ENCODE assay signal across 9 cellular contexts in the genomic region with DNA sequence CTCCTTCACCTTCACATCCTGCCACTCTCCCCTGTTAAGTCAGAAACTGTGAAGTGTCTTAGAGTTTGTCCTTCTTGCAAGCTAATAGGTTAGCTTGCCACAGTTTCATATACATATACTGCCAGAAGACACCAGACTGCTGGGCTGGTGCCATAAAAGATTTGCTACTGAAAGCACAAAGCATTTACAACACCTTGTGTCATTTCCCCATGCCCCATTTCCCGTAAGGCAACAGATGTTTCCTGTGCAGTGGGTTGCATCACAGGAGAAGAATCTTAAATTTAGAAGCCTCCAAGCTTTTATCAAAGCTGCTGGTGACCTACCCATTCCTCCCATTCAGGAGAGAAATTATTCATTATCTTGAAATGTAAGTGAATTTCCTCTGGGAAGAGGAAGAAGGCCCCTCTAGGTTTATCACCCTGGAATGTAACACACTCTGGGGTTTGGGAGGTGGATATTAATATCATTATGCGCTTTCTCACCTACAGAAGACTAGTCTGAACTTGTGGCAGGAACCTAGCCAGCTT. TPM values are rescaled to one million over a fixed set of nuclear protein-coding genes. Genes with fewer than 3 reads are reported as not detected.
DNase-seq lines count a peak whose midpoint lies in the region; ATAC-seq, FAIRE-seq and TF ChIP-seq lines count a peak whose summit lies in the region.
"Had no signal": no experiment of that assay in that cellular context is flagged by ENCODE, and none has a peak within 500 bp of the region (broad histone marks: within the 10 kb centered on the region; RNA-seq: fewer than 3 reads in every experiment).

No MANE protein-coding gene starts in this region.

- H4K20me1 ChIP-seq in GM12878 (ENCODE audit: control insufficient read depth, insufficient read depth): no peaks in the 10 kb centered on the region

- WGBS in GM12878 (ENCODE audit: insufficient coverage, insufficient replicate concordance, low lambda C conversion rate, missing lambda C conversion rate): 93% methylated on average over 2 of the region's 2 CpGs

- ATAC-seq in GM21381 (IDR thresholded peaks at IDR 0.05; ENCODE audit: unreplicated experiment) (peak; percentile 80), GM12878 (peak; percentile 27; the same call in 2 of the 3 replicates)

- POLR2A ChIA-PET in GM12878 (lab: Charles Lee): interaction anchor here (1.0 kb wide), 1 partner anchor 34 kb away, joined by 3 read pairs; no protein-coding TSS in a partner anchor

- peaks cover 9 to 32% (median 25%) of the 10 kb centered on the region in 7 donors for H3K9me3 Mint-ChIP-seq in CD14-positive monocyte

- CTCF ChIA-PET in GM12878 (lab: Yijun Ruan, JAX): interaction anchor here (0.6 to 2.4 kb wide), 7 partner anchors 41 to 142 kb away, joined by 3 to 6 read pairs (median 3); no protein-coding TSS in a partner anchor

- H3K27ac Mint-ChIP-seq in CD14-positive monocyte: peak overlapping the region; percentile 82 to 93 (median 91)

- TF ChIP-seq POLR2A in GM12878 (IDR thresholded peaks at IDR 0.05; ENCODE audit: low read depth, low read length): no peak

- DNase-seq in CD14-positive monocyte (ENCODE audit: low spot score) (peak; percentile 61), KG1 (lab: John Stamatoyannopoulos, UW) (peak; percentile 91), GM12878 (ENCODE audit: low read depth, low spot score) (no peak), lung microvascular endothelial cell (ENCODE audit: low read depth in 2 of 2) (peak; percentile 94 to 99), NCI-H446 (lab: John Stamatoyannopoulos, UW) (no peak), DMS114 treated with DMSO at 0.1 percent for 48 hours (lab: John Stamatoyannopoulos, UW; ENCODE audit: unreplicated experiment) (no peak)
- DNase-seq in stimulated activated CD4-positive, alpha-beta T cell treated with anti-CD3 and anti-CD28 coated beads, Interleukin-2, amount 100 ng/mL, for 24 hours: no peak

- H3K9me3 ChIP-seq in GM12878 (replicated peaks; ENCODE audit: control insufficient read depth, insufficient read depth, low read length): no peaks in the 10 kb centered on the region; the same call in 2 of the 3 replicates

- BruUV-seq in GM12878 (replicated peaks; lab: Mats Ljungman, UMichigan): no TSS peak

- in situ Hi-C loops in GM12878 (cut with MboI): loop anchor here (5.0 kb wide), 1 partner anchor 113 kb away; no protein-coding TSS in a partner anchor

- H3K4me1 Mint-ChIP-seq in CD14-positive monocyte: peaks cover 46% of the 10 kb centered on the region

- H3K36me3 ChIP-seq in GM12878 (ENCODE audit: control insufficient read depth in 2 of 2, insufficient read depth in 2 of 2, low read length in 1 of 2): no peaks in the 10 kb centered on the region

- peaks cover 9 to 10% of the 10 kb centered on the region in 2 donors for H3K36me3 Mint-ChIP-seq in CD14-positive monocyte

- SMC1A ChIA-PET in GM12878 (lab: Charles Lee; ENCODE audit: uncharacterized antibody, unreplicated experiment): no interaction called here

- H3K4me2 ChIP-seq in GM12878 (ENCODE audit: control insufficient read depth, insufficient read depth): no peak overlapping the region

- no peak overlapping the region for H3K9ac ChIP-seq in GM12878 (ENCODE audit: control insufficient read depth, insufficient read depth, low read length)

- no peaks in the 10 kb centered on the region for H3K27me3 ChIP-seq in GM12878 (replicated peaks in 1 of 2; ENCODE audit: control insufficient read depth in 2 of 2, insufficient read depth in 2 of 2, low read length in 1 of 2)

- H2AFZ ChIP-seq in GM12878 (ENCODE audit: control insufficient read depth, low read depth, low read length): no peak overlapping the region

- no peaks in the 10 kb centered on the region for H3K79me2 ChIP-seq in GM12878 (ENCODE audit: control insufficient read depth, insufficient read depth, low read length)

- no peaks in the 10 kb centered on the region for H3K27me3 Mint-ChIP-seq in CD14-positive monocyte (ENCODE audit: low read depth in 3 of 3)

- no peak for TF ChIP-seq RAD21 in GM12878 (IDR thresholded peaks at IDR 0.05; ENCODE audit: insufficient read depth, low read depth, low read length)

- H3K4me3 Mint-ChIP-seq in CD14-positive monocyte: peak overlapping the region; percentile 74 to 87

- no peak for FAIRE-seq in GM12878 (lab: Jason Lieb, UNC)
- FAIRE-seq: endometrium had no signal

- RAD21 ChIA-PET in GM12878 (lab: Charles Lee; ENCODE audit: unreplicated experiment): no interaction called here

- TF ChIP-seq EP300 in GM12878 (IDR thresholded peaks at IDR 0.05; ENCODE audit: borderline replicate concordance in 1 of 2, control insufficient read depth in 1 of 2, low read depth in 2 of 2, low read length in 2 of 2): no peak

- intact Hi-C loops in CD14-positive monocyte (cut with micrococcal nuclease): no loop called here
- intact Hi-C loops in GM12878 (cut with micrococcal nuclease; ENCODE audit: unreplicated experiment): no loop called here

- no peak overlapping the region for H3K4me3 ChIP-seq in GM12878

- H3K4me1 ChIP-seq in GM12878 (ENCODE audit: control insufficient read depth, insufficient read depth, low read length): no peaks in the 10 kb centered on the region

- no peak for TF ChIP-seq CTCF in CD14-positive monocyte (IDR thresholded peaks at IDR 0.05)
- TF ChIP-seq CTCF in GM12878 (IDR thresholded peaks at IDR 0.05 in 2 of 3, conservative IDR thresholded peaks at IDR 0.05 in 1 of 3; ENCODE audit: control insufficient read depth in 2 of 3, extremely low read depth in 1 of 3, insufficient read depth in 1 of 3, low read depth in 3 of 3, low read length in 3 of 3): no peak

- H3K27ac ChIP-seq in GM12878 (ENCODE audit: control insufficient read depth, insufficient read depth): no peak overlapping the region

TF ChIP-seq in GM12878, 131 proteins besides CTCF, POLR2A, EP300 and RAD21 (continues in another document):
- no peak for TF ChIP-seq HDGF (IDR thresholded peaks at IDR 0.05)
- TF ChIP-seq, protein P1, sequence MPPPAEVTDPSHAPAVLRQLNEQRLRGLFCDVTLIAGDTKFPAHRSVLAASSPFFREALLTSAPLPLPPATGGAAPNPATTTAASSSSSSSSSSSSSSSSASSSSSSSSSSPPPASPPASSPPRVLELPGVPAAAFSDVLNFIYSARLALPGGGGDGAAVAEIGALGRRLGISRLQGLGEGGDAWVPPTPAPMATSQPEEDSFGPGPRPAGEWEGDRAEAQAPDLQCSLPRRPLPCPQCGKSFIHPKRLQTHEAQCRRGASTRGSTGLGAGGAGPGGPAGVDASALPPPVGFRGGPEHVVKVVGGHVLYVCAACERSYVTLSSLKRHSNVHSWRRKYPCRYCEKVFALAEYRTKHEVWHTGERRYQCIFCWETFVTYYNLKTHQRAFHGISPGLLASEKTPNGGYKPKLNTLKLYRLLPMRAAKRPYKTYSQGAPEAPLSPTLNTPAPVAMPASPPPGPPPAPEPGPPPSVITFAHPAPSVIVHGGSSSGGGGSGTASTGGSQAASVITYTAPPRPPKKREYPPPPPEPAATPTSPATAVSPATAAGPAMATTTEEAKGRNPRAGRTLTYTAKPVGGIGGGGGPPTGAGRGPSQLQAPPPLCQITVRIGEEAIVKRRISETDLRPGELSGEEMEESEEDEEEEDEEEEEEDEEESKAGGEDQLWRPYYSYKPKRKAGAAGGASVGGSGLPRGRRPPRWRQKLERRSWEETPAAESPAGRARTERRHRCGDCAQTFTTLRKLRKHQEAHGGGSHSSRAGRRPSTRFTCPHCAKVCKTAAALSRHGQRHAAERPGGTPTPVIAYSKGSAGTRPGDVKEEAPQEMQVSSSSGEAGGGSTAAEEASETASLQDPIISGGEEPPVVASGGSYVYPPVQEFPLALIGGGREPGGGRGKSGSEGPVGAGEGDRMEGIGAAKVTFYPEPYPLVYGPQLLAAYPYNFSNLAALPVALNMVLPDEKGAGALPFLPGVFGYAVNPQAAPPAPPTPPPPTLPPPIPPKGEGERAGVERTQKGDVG (CRISPR knock-in tag; IDR thresholded peaks at IDR 0.05): no peak

RNA-seq across cellular contexts. Expression of gene RAB33B, which starts 34.5 kb away (rescaled TPM):
- polyA plus RNA-seq in CD14-positive monocyte (1 to 10 TPM; 5.8 to 6.0 TPM), GM12878 (2011; rRNA removed) (8.5 and 12.6 TPM in 2 replicates), GM12878 (2014; fragmentation: Illumina TruSeq; extraction: Trizol) (5.9 and 6.2 TPM in 2 replicates), GM12878 (2014; fragmentation: Nextera tagmentation; extraction: Ambion mirVana) (10 to 100 TPM in 1 of 2 experiments, 1 to 10 TPM in 1; 3.2 to 10.7 TPM), GM12878 (2014; rRNA removed) (4.3 and 5.0 TPM in 2 replicates), GM12878 (2016; fragmentation: Nextera tagmentation; extraction: Ambion mirVana) (1 to 10 TPM; 7.2 to 7.9 TPM)
- total RNA-seq in GM12878 (2013; cell fraction: nucleolus; rRNA removed): 10.5 and 11.6 TPM in 2 replicates
- total RNA-seq in GM12878 (2014; rRNA removed) (7.8 and 9.0 TPM in 2 replicates), GM12878 (2014; rRNA removed; fragmentation: Illumina TruSeq; extraction: Trizol) (7.5 and 7.8 TPM in 2 replicates), GM12878 (2021) (6.0 and 6.1 TPM in 2 replicates), lung microvascular endothelial cell (11.1 and 14.1 TPM in 2 replicates)
- 2.8 TPM for polyA plus RNA-seq in GM12878 (2011; ENCODE audit: low read depth)
- polyA plus RNA-seq in GM12878 (2011; cell fraction: cytosol; rRNA removed): 4.9 and 5.7 TPM in 2 replicates
- 3.1 and 3.9 TPM in 2 replicates for polyA plus RNA-seq in GM12878 (2011; cell fraction: nucleus; rRNA removed)
- polyA plus RNA-seq in GM12878 (2012): 4.5 and 5.2 TPM in 2 replicates
- 10.2 and 11.6 TPM in 2 replicates for polyA minus RNA-seq in GM12878 (2011; rRNA and poly(A)+ RNA removed)
- polyA minus RNA-seq in GM12878 (2011; cell fraction: cytosol; rRNA and poly(A)+ RNA removed): 4.9 and 5.7 TPM in 2 replicates
- 3.5 and 5.6 TPM in 2 replicates for polyA minus RNA-seq in GM12878 (2011; cell fraction: nucleus; rRNA and poly(A)+ RNA removed)

Comparison
In these comparisons a context has a peak if more than half of its experiments do, and no peak if none do; other contexts are left out.
1. DNase-seq: peak in CD14-positive monocyte (single experiment), KG1 (single experiment) and lung microvascular endothelial cell (2 of 2); none in GM12878 (single experiment), NCI-H446 (0 of 2), DMS114 treated with DMSO at 0.1 percent for 48 hours (single experiment) and stimulated activated CD4-positive, alpha-beta T cell treated with anti-CD3 and anti-CD28 coated beads, Interleukin-2, amount 100 ng/mL, for 24 hours (0 of 2).